ENCODE assay signal across 9 cellular contexts in the genomic region with DNA sequence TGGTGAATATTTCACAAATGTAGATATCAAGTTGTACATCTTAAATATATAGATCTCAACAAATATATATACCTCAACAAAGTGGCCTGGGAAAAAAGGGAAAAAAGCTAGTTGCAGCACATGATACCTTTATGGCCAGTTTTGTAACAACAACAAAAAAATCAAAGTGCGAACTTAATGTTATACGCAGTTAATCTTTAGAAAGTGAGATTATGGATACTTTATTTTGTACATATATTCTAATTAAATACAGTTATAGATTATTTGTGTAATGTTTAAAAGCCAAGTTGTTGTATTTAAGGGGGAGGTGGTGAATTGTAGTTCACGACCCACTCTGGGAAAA. TPM values are rescaled to one million over a fixed set of nuclear protein-coding genes. Genes with fewer than 3 reads are reported as not detected.
A peak's percentile ranks its signal among the peaks of the same experiment; 100 is the strongest.
DNase-seq lines count a peak whose midpoint lies in the region; ATAC-seq, FAIRE-seq and TF ChIP-seq lines count a peak whose summit lies in the region.
"Had no signal": no experiment of that assay in that cellular context is flagged by ENCODE, and none has a peak within 500 bp of the region (broad histone marks: within the 10 kb centered on the region; RNA-seq: fewer than 3 reads in every experiment).

No MANE protein-coding gene starts in this region.

- peaks cover 41% of the 10 kb centered on the region for H3K4me1 Mint-ChIP-seq in stimulated activated naive CD8-positive, alpha-beta T cell treated with anti-CD3 and anti-CD28 coated beads, Interleukin-15, Interleukin-2, amounts not matched to agents 100 ng/mL and 50 ng/mL, for 24 hours (ENCODE audit: low read depth)
- peaks cover 42% of the 10 kb centered on the region for H3K4me1 Mint-ChIP-seq in stimulated activated naive CD8-positive, alpha-beta T cell treated with anti-CD3 and anti-CD28 coated beads, Interleukin-15, amount 100 ng/mL, for 72 hours

- TF ChIP-seq CTCF in brain microvascular endothelial cell (IDR thresholded peaks at IDR 0.05; ENCODE audit: low read depth, low read length, missing control alignments): no peak
- TF ChIP-seq CTCF in pancreas (IDR thresholded peaks at IDR 0.05): no peak

- no peak for FAIRE-seq in GM12892 (lab: Jason Lieb, UNC)
- no peak for FAIRE-seq in pancreas (lab: Jason Lieb, UNC)

- peaks cover 0 to 4% of the 10 kb centered on the region in 2 donors for H3K4me1 ChIP-seq in mucosa of rectum (ENCODE audit: control insufficient read depth in 2 of 2, insufficient read depth in 2 of 2, low read length in 2 of 2)
- peaks cover 0 to 8% (median 0%) of the 10 kb centered on the region in 3 donors for H3K4me1 ChIP-seq in pancreas

- peak overlapping the region; percentile 90 for H3K4me3 Mint-ChIP-seq in stimulated activated naive CD8-positive, alpha-beta T cell treated with anti-CD3 and anti-CD28 coated beads, Interleukin-15, Interleukin-2, amounts not matched to agents 100 ng/mL and 50 ng/mL, for 24 hours
- peak overlapping the region in 1 of 2 donors; percentile 88 for H3K4me3 Mint-ChIP-seq in stimulated activated naive CD8-positive, alpha-beta T cell treated with anti-CD3 and anti-CD28 coated beads, Interleukin-15, amount 100 ng/mL, for 72 hours

- no peak for DNase-seq in stimulated activated naive CD8-positive, alpha-beta T cell treated with anti-CD3 and anti-CD28 coated beads, Interleukin-15, amount 100 ng/mL, for 72 hours
- DNase-seq in brain microvascular endothelial cell: no peak
- DNase-seq in stimulated activated CD4-positive, alpha-beta T cell treated with anti-CD3 and anti-CD28 coated beads, Interleukin-12 subunit alpha, Interleukin-12 subunit beta, amount 100 ng/mL, for 4 hours: no peak
- DNase-seq in GM12892 (ENCODE audit: insufficient read length): no peak
- no peak for DNase-seq in pancreas

- H3K9ac ChIP-seq in mucosa of rectum (ENCODE audit: low read depth in 1 of 2, low read length in 2 of 2): peak overlapping the region; percentile 47 to 97

- H3K36me3 ChIP-seq in brain microvascular endothelial cell (replicated peaks) (peaks cover 2% of the 10 kb centered on the region), mucosa of rectum (ENCODE audit: control insufficient read depth in 2 of 2, insufficient read depth in 2 of 2, low read length in 2 of 2) (peaks cover 0 to 2% of the 10 kb centered on the region in 2 donors), pancreas (no peaks in the 10 kb centered on the region)

- in situ Hi-C loops in brain microvascular endothelial cell (cut with HindIII; ENCODE audit: low pct_ligation_motif_present, low sequenced_read_pairs): no loop called here

- peaks cover 20% of the 10 kb centered on the region for H3K9me3 Mint-ChIP-seq in stimulated activated naive CD8-positive, alpha-beta T cell treated with anti-CD3 and anti-CD28 coated beads, Interleukin-15, Interleukin-2, amounts not matched to agents 100 ng/mL and 50 ng/mL, for 24 hours
- H3K9me3 Mint-ChIP-seq in stimulated activated naive CD8-positive, alpha-beta T cell treated with anti-CD3 and anti-CD28 coated beads, Interleukin-15, amount 100 ng/mL, for 72 hours: peaks cover 24 to 25% of the 10 kb centered on the region in 2 donors

- H3K4me3 ChIP-seq in brain microvascular endothelial cell (ENCODE audit: low read depth, low read length) (peak overlapping the region; percentile 91), mucosa of rectum (ENCODE audit: low read length in 2 of 2) (peak overlapping the region; percentile 91 to 97), pancreas (peak overlapping the region in 2 of 4 donors; percentile 93 to 99)

- H3K9me3 ChIP-seq in mucosa of rectum (ENCODE audit: control insufficient read depth in 2 of 2, low read length in 2 of 2) (no peaks in the 10 kb centered on the region), pancreas (no peaks in the 10 kb centered on the region)

- H3K36me3 Mint-ChIP-seq in stimulated activated naive CD8-positive, alpha-beta T cell treated with anti-CD3 and anti-CD28 coated beads, Interleukin-15, Interleukin-2, amounts not matched to agents 100 ng/mL and 50 ng/mL, for 24 hours (ENCODE audit: low read depth): peaks cover 30% of the 10 kb centered on the region

- intact Hi-C loops in pancreas (cut with DNase I): no loop called here

- H3K27ac ChIP-seq in brain microvascular endothelial cell: no peak overlapping the region
- no peak overlapping the region for H3K27ac ChIP-seq in mucosa of rectum (ENCODE audit: low read depth in 2 of 2, low read length in 2 of 2)
- H3K27ac ChIP-seq in pancreas: peak overlapping the region in 1 of 4 donors; percentile 95

- WGBS in pancreas, 2 donors: 24 to 31% methylated on average over 3 of the region's 3 CpGs

- H3K27me3 Mint-ChIP-seq in stimulated activated naive CD8-positive, alpha-beta T cell treated with anti-CD3 and anti-CD28 coated beads, Interleukin-15, Interleukin-2, amounts not matched to agents 100 ng/mL and 50 ng/mL, for 24 hours: no peaks in the 10 kb centered on the region
- no peaks in the 10 kb centered on the region for H3K27me3 Mint-ChIP-seq in stimulated activated naive CD8-positive, alpha-beta T cell treated with anti-CD3 and anti-CD28 coated beads, Interleukin-15, amount 100 ng/mL, for 72 hours

- no peak overlapping the region for H3K27ac Mint-ChIP-seq in stimulated activated naive CD8-positive, alpha-beta T cell treated with anti-CD3 and anti-CD28 coated beads, Interleukin-15, Interleukin-2, amounts not matched to agents 100 ng/mL and 50 ng/mL, for 24 hours
- no peak overlapping the region for H3K27ac Mint-ChIP-seq in stimulated activated naive CD8-positive, alpha-beta T cell treated with anti-CD3 and anti-CD28 coated beads, Interleukin-15, amount 100 ng/mL, for 72 hours

- H3K27me3 ChIP-seq in brain microvascular endothelial cell (replicated peaks) (no peaks in the 10 kb centered on the region), mucosa of rectum (ENCODE audit: control insufficient read depth in 2 of 2, insufficient read depth in 2 of 2, low read length in 2 of 2) (no peaks in the 10 kb centered on the region), pancreas (no peaks in the 10 kb centered on the region)

- TF ChIP-seq POLR2A in GM12892 (IDR thresholded peaks at IDR 0.05; ENCODE audit: low read depth, low read length): no peak

- ATAC-seq in stimulated activated naive CD8-positive, alpha-beta T cell treated with anti-CD3 and anti-CD28 coated beads, Interleukin-15, amount 100 ng/mL, for 72 hours: no peak
- ATAC-seq in HG03196 (IDR thresholded peaks at IDR 0.05; ENCODE audit: unreplicated experiment) (no peak), pancreas (no peak)

RNA-seq across cellular contexts. Expression of gene ZFP1, which starts 0.4 kb away (rescaled TPM):
- polyA plus RNA-seq in GM12892 (2012; ENCODE audit: missing spikeins): 8.7 TPM
- total RNA-seq in pancreas: 1 to 10 TPM; 1.9 to 4.2 (median 3.3) TPM
- polyA plus RNA-seq in pancreas: 1 to 10 TPM; 1.8 to 3.3 TPM

RNA-seq across cellular contexts. Expression of gene LDHD, which starts 31.4 kb away (rescaled TPM):
- not detected for polyA plus RNA-seq in GM12892 (2012; ENCODE audit: missing spikeins)
- 10 to 100 TPM in 2 of 6 donors, 1 to 10 TPM in 4; 6.9 to 12.2 (median 8.6) TPM for total RNA-seq in pancreas
- 10 to 100 TPM; 15.8 to 20.3 TPM for polyA plus RNA-seq in pancreas

RNA-seq across cellular contexts. Expression of gene CTRB2, which starts 59.0 kb away (rescaled TPM):
- not detected for polyA plus RNA-seq in GM12892 (2012; ENCODE audit: missing spikeins)
- over 10,000 TPM; 36,685 to 57,899 (median 39,778) TPM for total RNA-seq in pancreas
- over 10,000 TPM; 20,002 to 30,463 TPM for polyA plus RNA-seq in pancreas
- total RNA-seq: pulmonary artery endothelial cell had no signal
